In genomic region chr18:70426818-70427217, GRCh38 we compare ENCODE assay signal across 1 cellular context.
TF ChIP-seq lines count a peak whose summit lies in the region.

No MANE protein-coding gene starts in this region.

TF ChIP-seq in SK-N-SH, 30 proteins besides CTCF, POLR2A, EP300 and RAD21 (continued from another document):
- TF ChIP-seq USF2 (IDR thresholded peaks at IDR 0.05; ENCODE audit: borderline replicate concordance, low read depth, low read length) (no peak), TEAD4 (IDR thresholded peaks at IDR 0.05; ENCODE audit: borderline replicate concordance, insufficient read depth) (no peak), ELF1 (IDR thresholded peaks at IDR 0.05) (no peak), SIN3A (IDR thresholded peaks at IDR 0.05; ENCODE audit: borderline replicate concordance, low read depth, low read length) (no peak), CHD2 (IDR thresholded peaks at IDR 0.05; ENCODE audit: low read length, partially characterized antibody) (no peak), GATA2 (CRISPR knock-in tag; IDR thresholded peaks at IDR 0.05) (no peak), PBX3 (IDR thresholded peaks at IDR 0.05) (no peak), NRF1 (IDR thresholded peaks at IDR 0.05; ENCODE audit: low read depth, low read length) (no peak), USF1 (IDR thresholded peaks at IDR 0.05; ENCODE audit: borderline replicate concordance, low read depth) (no peak), MAX (IDR thresholded peaks at IDR 0.05; ENCODE audit: low read depth) (no peak)
TF ChIP-seq in SK-N-SH: peak in this region for 0.
